Comparison of ENCODE assay signal across 19 cellular contexts in genomic region chr3:48680811-48681540, GRCh38. TPM values are rescaled to one million over a fixed set of nuclear protein-coding genes. Genes with fewer than 3 reads are reported as not detected.
"Had no signal": no experiment of that assay in that cellular context is flagged by ENCODE, and none has a peak within 500 bp of the region (broad histone marks: within the 10 kb centered on the region; RNA-seq: fewer than 3 reads in every experiment).

No MANE protein-coding gene starts in this region.

- ATAC-seq: gastroesophageal sphincter, right cardiac atrium had no signal

- H3K36me3 ChIP-seq: colonic mucosa, SJCRH30 had no signal

- DNase-seq: activated CD4-positive, alpha-beta T cell treated with anti-CD3 and anti-CD28 coated beads for 1 hour; activated CD8-positive, alpha-beta memory T cell treated with anti-CD3 and anti-CD28 coated beads for 24 hours; activated effector memory CD4-positive, alpha-beta T cell treated with Interleukin-2 at 50 U/mL for 16 hours; activated T-cell treated with anti-CD3 and anti-CD28 coated beads for 4 hours; caudate nucleus; colonic mucosa; effector CD4-positive, alpha-beta T cell; kidney; right cardiac atrium; SJCRH30; small intestine; T1000; tibial artery had no signal

- H3K27me3 ChIP-seq: colonic mucosa, gastroesophageal sphincter, hepatocyte, SJCRH30, tibial artery had no signal

- H3K4me3 ChIP-seq: colonic mucosa, gastroesophageal sphincter, hepatocyte, SJCRH30, tibial artery had no signal

- H3K27ac ChIP-seq: colonic mucosa, epithelial cell of prostate, gastroesophageal sphincter, hepatocyte, SJCRH30, tibial artery had no signal

- H2AFZ ChIP-seq: hepatocyte had no signal

- H3K4me2 ChIP-seq: hepatocyte had no signal

- H3K9me3 ChIP-seq: colonic mucosa, gastroesophageal sphincter, SJCRH30, tibial artery had no signal

RNA-seq across cellular contexts. Expression of gene TMEM89, which starts 59.4 kb away (rescaled TPM):
- total RNA-seq: gastroesophageal sphincter, hepatocyte, kidney, liver, mesenteric fat pad, right cardiac atrium, SJCRH30 had no signal
- polyA plus RNA-seq: adipose tissue, hepatocyte, liver, right cardiac atrium had no signal
